ENCODE assay signal across 10 cellular contexts in genomic region chr7:47337531-47337930, GRCh38.
DNase-seq lines count a peak whose midpoint lies in the region; ATAC-seq and TF ChIP-seq lines count a peak whose summit lies in the region.
"Had no signal": no experiment of that assay in that cellular context is flagged by ENCODE, and none has a peak within 500 bp of the region (broad histone marks: within the 10 kb centered on the region; RNA-seq: fewer than 3 reads in every experiment).

No MANE protein-coding gene starts in this region.

- intact Hi-C loops in Right ventricle myocardium superior (cut with DNase I) = no loop called here

- H3K4me2 ChIP-seq in Karpas-422 (ENCODE audit: low read depth, low read length, poor library complexity, severe bottlenecking) = no peak overlapping the region

- H3K9ac ChIP-seq in Karpas-422 (ENCODE audit: low read length) = no peak overlapping the region

- H3K36me3 Mint-ChIP-seq in type B pancreatic cell = peaks cover 37% of the 10 kb centered on the region
- H3K36me3 Mint-ChIP-seq: CD4-positive, CD25-positive, alpha-beta regulatory T cell had no signal

- H3K27me3 Mint-ChIP-seq in type B pancreatic cell = no peaks in the 10 kb centered on the region

- peaks cover 7% of the 10 kb centered on the region; the same call in 1 of the 2 replicates for H3K36me3 ChIP-seq in Karpas-422 (ENCODE audit: insufficient read depth, low read length)
- H3K36me3 ChIP-seq: colonic mucosa had no signal

- no peak overlapping the region for H3K27ac Mint-ChIP-seq in type B pancreatic cell
- H3K27ac Mint-ChIP-seq: CD4-positive, CD25-positive, alpha-beta regulatory T cell had no signal

- peaks cover 3% of the 10 kb centered on the region; the same call in 1 of the 2 replicates for H3K79me2 ChIP-seq in Karpas-422 (ENCODE audit: low read length)

- H4K20me1 ChIP-seq in Karpas-422 (ENCODE audit: insufficient read depth, low read depth, low read length) = no peaks in the 10 kb centered on the region

- H3K27me3 ChIP-seq in Karpas-422 (ENCODE audit: low read length) = no peaks in the 10 kb centered on the region
- H3K27me3 ChIP-seq: colonic mucosa had no signal

- no peak overlapping the region for H3K4me3 ChIP-seq in Karpas-422 (ENCODE audit: low read length)
- H3K4me3 ChIP-seq: colonic mucosa had no signal

- H3K4me1 ChIP-seq in Karpas-422 (ENCODE audit: low read length) = peaks cover 31% of the 10 kb centered on the region
- H3K4me1 ChIP-seq: colonic mucosa had no signal

- H3K9me3 ChIP-seq in Karpas-422 (ENCODE audit: low read length) = no peaks in the 10 kb centered on the region
- H3K9me3 ChIP-seq: colonic mucosa had no signal

- no peak for TF ChIP-seq CTCF in type B pancreatic cell (conservative IDR thresholded peaks at IDR 0.05)

- H3K9me2 ChIP-seq in Karpas-422 (replicated peaks; ENCODE audit: insufficient read depth, low read length) = no peaks in the 10 kb centered on the region

- DNase-seq in Daoy (ENCODE audit: low read depth) = peak; percentile 55
- DNase-seq in Karpas-422 = peak; percentile 73
- DNase-seq in Right ventricle myocardium superior = peak; percentile 67
- DNase-seq in midbrain (lab: John Stamatoyannopoulos, UW) = no peak
- no peak for DNase-seq in OCI-M2 (lab: John Stamatoyannopoulos, UW; ENCODE audit: unreplicated experiment)
- DNase-seq in activated CD4-positive, alpha-beta T cell treated with anti-CD3 and anti-CD28 coated beads, Interleukin-2, amount 50 U/mL, for 48 hours = no peak
- no peak for DNase-seq in type B pancreatic cell (ENCODE audit: extremely low spot score, unreplicated experiment)
- DNase-seq: CD4-positive, CD25-positive, alpha-beta regulatory T cell; colonic mucosa had no signal

- no peaks in the 10 kb centered on the region for H3K9me3 Mint-ChIP-seq in type B pancreatic cell
- H3K9me3 Mint-ChIP-seq: CD4-positive, CD25-positive, alpha-beta regulatory T cell had no signal

- H3K27ac ChIP-seq in Karpas-422 (ENCODE audit: low read length) = peak overlapping the region; percentile 17; the same call in 1 of the 2 replicates
- H3K27ac ChIP-seq: colonic mucosa had no signal

- H3K4me1 Mint-ChIP-seq in type B pancreatic cell (ENCODE audit: unreplicated experiment) = peaks cover 22% of the 10 kb centered on the region
- H3K4me1 Mint-ChIP-seq: CD4-positive, CD25-positive, alpha-beta regulatory T cell had no signal

- H2AFZ ChIP-seq in Karpas-422 (ENCODE audit: low read length) = no peak overlapping the region

- H3K4me3 Mint-ChIP-seq in type B pancreatic cell = no peak overlapping the region
- H3K4me3 Mint-ChIP-seq: CD4-positive, CD25-positive, alpha-beta regulatory T cell had no signal

- ATAC-seq in GM21423 (IDR thresholded peaks at IDR 0.05; ENCODE audit: unreplicated experiment) (peak; percentile 77), Right ventricle myocardium superior (ENCODE audit: poor library complexity) (peak; percentile 53)

Comparison
In these comparisons a context has a peak if more than half of its experiments do, and no peak if none do; other contexts are left out.
1. DNase-seq: peak in Daoy (single experiment), Karpas-422 (single experiment) and Right ventricle myocardium superior (single experiment); none in midbrain (single experiment), OCI-M2 (single experiment), activated CD4-positive, alpha-beta T cell treated with anti-CD3 and anti-CD28 coated beads, Interleukin-2, amount 50 U/mL, for 48 hours (0 of 2) and type B pancreatic cell (single experiment).